Comparison of ENCODE assay signal across 1 cellular context in genomic region chr9:36443581-36443980, GRCh38.
TF ChIP-seq lines count a peak whose summit lies in the region.

No MANE protein-coding gene starts in this region.

TF ChIP-seq in GM23338, 12 proteins besides CTCF, POLR2A, EP300 and RAD21 (continued from another document):
- TF ChIP-seq ZNF462 (CRISPR knock-in tag; IDR thresholded peaks at IDR 0.05) = no peak
- no peak for TF ChIP-seq JUNB (IDR thresholded peaks at IDR 0.05; ENCODE audit: unreplicated experiment)
- no peak for TF ChIP-seq REST (IDR thresholded peaks at IDR 0.05; ENCODE audit: unreplicated experiment)
- TF ChIP-seq NANOG (IDR thresholded peaks at IDR 0.05; ENCODE audit: borderline replicate concordance) = no peak
- TF ChIP-seq POLR2AphosphoS5 (IDR thresholded peaks at IDR 0.05; ENCODE audit: low read depth) = no peak
- TF ChIP-seq ZNF331 (CRISPR knock-in tag; IDR thresholded peaks at IDR 0.05; ENCODE audit: low read depth) = no peak
TF ChIP-seq in GM23338: peak in this region for 0.
